29 cellular contexts compared by ENCODE assay signal in genomic region chr13:55069746-55070145, GRCh38.
"Had no signal": no experiment of that assay in that cellular context is flagged by ENCODE, and none has a peak within 500 bp of the region (broad histone marks: within the 10 kb centered on the region; RNA-seq: fewer than 3 reads in every experiment).

No MANE protein-coding gene starts in this region.

- H3K4me3 ChIP-seq: adrenal gland, body of pancreas, esophagus muscularis mucosa, gastroesophageal sphincter had no signal

- H3K27me3 ChIP-seq: adrenal gland, body of pancreas, esophagus muscularis mucosa, gastroesophageal sphincter had no signal

- H3K36me3 ChIP-seq: adrenal gland, esophagus muscularis mucosa, gastroesophageal sphincter, WERI-Rb-1 had no signal

- H3K9me3 ChIP-seq: adrenal gland, body of pancreas, esophagus muscularis mucosa, gastroesophageal sphincter had no signal

- H3K27ac ChIP-seq: adrenal gland, body of pancreas, esophagus muscularis mucosa, gastroesophageal sphincter, WERI-Rb-1 had no signal

- H3K4me1 ChIP-seq: adrenal gland, body of pancreas, esophagus muscularis mucosa, gastroesophageal sphincter had no signal

- ATAC-seq: activated CD4-positive, CD25-positive, alpha-beta regulatory T cell treated with anti-CD3 and anti-CD28 coated beads, Interleukin-2, amount 50 U/mL, for 24 hours; activated CD8-positive, alpha-beta memory T cell treated with anti-CD3 and anti-CD28 coated beads, Interleukin-2, amount 10 ng/mL, durations not matched to agents 7 days and 5 days; activated CD8-positive, alpha-beta T cell treated with anti-CD3 and anti-CD28 coated beads, Interleukin-2, amount 10 ng/mL, durations not matched to agents 7 days and 5 days; activated naive CD8-positive, alpha-beta T cell treated with anti-CD3 and anti-CD28 coated beads, Interleukin-2, amount 50 U/mL, for 24 hours; body of pancreas; effector memory CD8-positive, alpha-beta T cell; gastroesophageal sphincter; T-helper 17 cell had no signal

- DNase-seq: activated B cell treated with CpG ODN at 0.5 μM for 24 hours; activated CD4-positive, alpha-beta memory T cell treated with anti-CD3 and anti-CD28 coated beads for 36 hours; activated CD4-positive, alpha-beta T cell treated with anti-CD3 and anti-CD28 coated beads, Interleukin-2, amount 10 ng/mL, durations not matched to agents 24 days and 14 days; activated CD8-positive, alpha-beta memory T cell treated with anti-CD3 and anti-CD28 coated beads, Interleukin-2, amount 10 ng/mL, durations not matched to agents 7 days and 5 days; activated CD8-positive, alpha-beta memory T cell treated with anti-CD3 and anti-CD28 coated beads, Interleukin-2, amount 50 U/mL, for 4 hours; activated CD8-positive, alpha-beta T cell treated with anti-CD3 and anti-CD28 coated beads, Interleukin-2, amount 10 ng/mL, durations not matched to agents 7 days and 5 days; activated effector memory CD4-positive, alpha-beta T cell treated with anti-CD3 and anti-CD28 coated beads, Interleukin-2, amount 50 U/mL, for 16 hours; activated naive CD4-positive, alpha-beta T cell treated with anti-CD3 and anti-CD28 coated beads for 36 hours; activated naive CD8-positive, alpha-beta T cell treated with anti-CD3 and anti-CD28 coated beads for 36 hours; activated naive CD8-positive, alpha-beta T cell treated with anti-CD3 and anti-CD28 coated beads, Interleukin-2, amount 50 U/mL, for 24 hours; activated T-cell treated with anti-CD3 and anti-CD28 coated beads, Interleukin-2, amount 50 U/mL, for 1 hour; activated T-cell treated with anti-CD3 and anti-CD28 coated beads, Interleukin-2, amount 50 U/mL, for 48 hours; adrenal gland; amygdala; aorta; body of pancreas; cortex of kidney; dermis blood vessel endothelial cell; effector CD4-positive, alpha-beta T cell; effector memory CD8-positive, alpha-beta T cell; erythroblast; foreskin melanocyte; head of caudate nucleus; T-helper 17 cell; T1000; WERI-Rb-1 had no signal
